Comparison of ENCODE assay signal across 17 cellular contexts in the genomic region with DNA sequence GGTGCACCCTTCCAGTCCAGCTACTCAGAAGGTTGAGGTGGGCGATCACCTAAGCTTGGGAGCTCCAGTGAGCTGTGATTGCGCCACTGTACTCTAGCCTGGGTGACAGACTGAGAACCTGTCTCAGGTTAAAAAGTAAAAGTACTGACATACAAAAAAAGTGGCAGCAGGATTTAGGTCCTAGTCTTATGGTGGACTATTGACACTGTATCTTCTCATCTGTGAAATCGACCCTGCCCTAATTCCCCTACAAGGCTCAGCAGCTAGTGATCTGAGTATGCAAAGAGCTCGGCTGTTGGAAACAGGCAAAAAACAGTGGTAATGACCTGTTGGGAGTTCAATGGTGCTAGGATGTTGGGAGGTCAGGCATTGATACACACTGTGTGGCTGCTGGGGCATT.
"Had no signal": no experiment of that assay in that cellular context is flagged by ENCODE, and none has a peak within 500 bp of the region (broad histone marks: within the 10 kb centered on the region; RNA-seq: fewer than 3 reads in every experiment).

No MANE protein-coding gene starts in this region.

- H3K9me3 ChIP-seq: neutrophil, SJCRH30, stomach, thoracic aorta had no signal

- H3K4me1 ChIP-seq: SJCRH30, stomach had no signal

- H3K36me3 ChIP-seq: neutrophil, SJCRH30, stomach, thoracic aorta had no signal

- H3K4me3 Mint-ChIP-seq: brain had no signal

- DNase-seq: activated effector memory CD4-positive, alpha-beta T cell treated with anti-CD3 and anti-CD28 coated beads, Interleukin-2, amount 50 U/mL, for 16 hours; amygdala; cerebellar nuclear complex; dermis blood vessel endothelial cell; immature natural killer cell; left cardiac atrium; midbrain; retina; SJCRH30; stimulated activated CD4-positive, alpha-beta T cell treated with anti-CD3 and anti-CD28 coated beads, Interleukin-4, amount 100 ng/mL, for 24 hours; stomach; SW 1271 had no signal

- H3K27me3 ChIP-seq: neutrophil, SJCRH30, stomach had no signal

- ATAC-seq: esophagus mucosa, left cardiac atrium had no signal

- H3K4me3 ChIP-seq: lung, SJCRH30, stomach, thoracic aorta had no signal

- H3K36me3 Mint-ChIP-seq: brain, immature natural killer cell had no signal

- H3K27ac ChIP-seq: neutrophil, SJCRH30, stomach, thoracic aorta had no signal

- H3K27ac Mint-ChIP-seq: brain had no signal

- H3K9me3 Mint-ChIP-seq: brain, immature natural killer cell had no signal
